In the genomic region with DNA sequence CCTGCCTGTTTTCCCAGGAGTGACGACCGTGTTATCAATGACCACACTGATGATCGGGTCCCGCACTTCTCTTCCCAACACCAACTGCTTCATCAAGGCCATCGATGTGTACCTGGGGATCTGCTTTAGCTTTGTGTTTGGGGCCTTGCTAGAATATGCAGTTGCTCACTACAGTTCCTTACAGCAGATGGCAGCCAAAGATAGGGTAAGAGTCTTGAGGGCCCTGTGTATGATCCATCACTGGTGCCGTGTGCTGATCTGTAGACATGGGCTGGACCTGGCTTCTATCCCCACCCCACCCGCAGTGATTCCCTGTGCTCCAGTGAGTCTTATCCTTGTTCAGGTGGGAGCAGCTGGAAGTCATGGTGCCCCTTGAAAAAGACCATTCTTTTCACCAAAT, we compare ENCODE assay signal across 8 cellular contexts. TPM values are rescaled to one million over a fixed set of nuclear protein-coding genes. Genes with fewer than 3 reads are reported as not detected.
DNase-seq lines count a peak whose midpoint lies in the region; ATAC-seq, FAIRE-seq and TF ChIP-seq lines count a peak whose summit lies in the region.

No MANE protein-coding gene starts in this region.

- no peaks in the 10 kb centered on the region for H3K4me1 ChIP-seq in K562 (replicated peaks in 1 of 2; ENCODE audit: control insufficient read depth in 2 of 2, insufficient read depth in 2 of 2, low read length in 2 of 2)

- no peak overlapping the region for H3K4me2 ChIP-seq in K562 (ENCODE audit: insufficient read depth, low read length)

- DNase-seq in EL (peak; percentile 53), NCI-H1105 treated with DMSO at 0.1 percent for 48 hours (lab: John Stamatoyannopoulos, UW) (peak; percentile 45), K562 (ENCODE audit: extremely low read depth in 1 of 4, low spot score in 3 of 4) (peak in 3 of 4 experiments; percentile 7 to 16 (median 11)), medulla oblongata (ENCODE audit: extremely low spot score) (peak; percentile 76)
- no peak for DNase-seq in effector CD8-positive, alpha-beta T cell (lab: John Stamatoyannopoulos, UW)
- DNase-seq in activated CD4-positive, alpha-beta memory T cell treated with anti-CD3 and anti-CD28 coated beads for 36 hours, result no peak

- 0% methylated on average over 7 of the region's 7 CpGs for WGBS in K562 (ENCODE audit: insufficient coverage, low coverage, missing lambda C conversion rate)

- peak in 1 of 2 experiments; percentile 26; a peak in 1 of 4 replicates for TF ChIP-seq RAD21 in K562 (CRISPR knock-in tag; conservative IDR thresholded peaks at IDR 0.05 in 1 of 2, IDR thresholded peaks at IDR 0.05 in 1 of 2)

- no peak overlapping the region for H3K27ac Mint-ChIP-seq in activated CD4-positive, alpha-beta memory T cell treated with anti-CD3 and anti-CD28 coated beads for 36 hours

- H3K79me2 ChIP-seq in K562 (ENCODE audit: control insufficient read depth, insufficient read depth, low read length), result no peaks in the 10 kb centered on the region

- intact Hi-C loops in K562 (cut with micrococcal nuclease), result no loop called here
- intact Hi-C loops in activated CD4-positive, alpha-beta memory T cell treated with anti-CD3 and anti-CD28 coated beads for 36 hours (cut with micrococcal nuclease), result no loop called here

- H3K4me3 ChIP-seq in K562, result no peak overlapping the region

- TF ChIP-seq POLR2A in K562 (conservative IDR thresholded peaks at IDR 0.05), result no peak

- no peak for TF ChIP-seq EP300 in K562 (IDR thresholded peaks at IDR 0.05; ENCODE audit: low read length)

- CTCF ChIA-PET in K562 (lab: Yijun Ruan, JAX; ENCODE audit: low intra/inter-chr PET ratio), result no interaction called here
- CTCF ChIA-PET in activated CD4-positive, alpha-beta memory T cell treated with anti-CD3 and anti-CD28 coated beads for 36 hours (lab: Charles Lee), result no interaction called here

- no peaks in the 10 kb centered on the region for H3K9me1 ChIP-seq in K562 (ENCODE audit: control insufficient read depth, insufficient read depth, low read length)

- H3K4me3 Mint-ChIP-seq in activated CD4-positive, alpha-beta memory T cell treated with anti-CD3 and anti-CD28 coated beads for 36 hours, result no peak overlapping the region

- ATAC-seq in K562, result no peak
- ATAC-seq in HG03097 (IDR thresholded peaks at IDR 0.05; ENCODE audit: low FRiP score, unreplicated experiment), result no peak
- no peak for ATAC-seq in HG03039 (IDR thresholded peaks at IDR 0.05; ENCODE audit: unreplicated experiment)

- no peak overlapping the region for H3K27ac ChIP-seq in K562 (ENCODE audit: extremely low read depth, low read depth, low read length)

- H3K36me3 Mint-ChIP-seq in activated CD4-positive, alpha-beta memory T cell treated with anti-CD3 and anti-CD28 coated beads for 36 hours, result no peaks in the 10 kb centered on the region

- in situ Hi-C loops in K562 (cut with MboI), result no loop called here

- peak in 1 of 3 experiments; percentile 3; a peak in 1 of 6 replicates for TF ChIP-seq CTCF in K562 (IDR thresholded peaks at IDR 0.05 in 2 of 3, conservative IDR thresholded peaks at IDR 0.05 in 1 of 3; ENCODE audit: insufficient read depth in 2 of 3, low read depth in 1 of 3, low read length in 3 of 3)

- BruUV-seq in K562 (replicated peaks; lab: Mats Ljungman, UMichigan), result no TSS peak

- H4K20me1 ChIP-seq in K562 (replicated peaks; ENCODE audit: control insufficient read depth, insufficient read depth, low read length), result no peaks in the 10 kb centered on the region

- H3K9me3 Mint-ChIP-seq in activated CD4-positive, alpha-beta memory T cell treated with anti-CD3 and anti-CD28 coated beads for 36 hours, result no peaks in the 10 kb centered on the region

- H3K4me1 Mint-ChIP-seq in activated CD4-positive, alpha-beta memory T cell treated with anti-CD3 and anti-CD28 coated beads for 36 hours (ENCODE audit: low read depth), result no peaks in the 10 kb centered on the region

- H3K27me3 ChIP-seq in K562 (ENCODE audit: control insufficient read depth in 2 of 2, insufficient read depth in 2 of 2, low read length in 2 of 2), result no peaks in the 10 kb centered on the region

- no peaks in the 10 kb centered on the region for H3K36me3 ChIP-seq in K562 (ENCODE audit: control insufficient read depth, insufficient read depth, low read length)

- peaks cover 8% of the 10 kb centered on the region for H3K27me3 Mint-ChIP-seq in activated CD4-positive, alpha-beta memory T cell treated with anti-CD3 and anti-CD28 coated beads for 36 hours

- H2AFZ ChIP-seq in K562 (ENCODE audit: low read depth, low read length), result no peak overlapping the region

- no peak overlapping the region for H3K9ac ChIP-seq in K562 (ENCODE audit: insufficient read depth in 1 of 2, low read depth in 2 of 2, low read length in 2 of 2)

- POLR2A ChIA-PET in K562 (lab: Yijun Ruan, JAX), result no interaction called here
- POLR2A ChIA-PET in activated CD4-positive, alpha-beta memory T cell treated with anti-CD3 and anti-CD28 coated beads for 36 hours (lab: Charles Lee), result no interaction called here

- FAIRE-seq in K562 (lab: Jason Lieb, UNC), result no peak

- no peaks in the 10 kb centered on the region for H3K9me3 ChIP-seq in K562 (replicated peaks; ENCODE audit: control insufficient read depth, insufficient read depth, low read depth, low read length)

TF ChIP-seq in K562, 482 proteins besides CTCF, POLR2A, EP300 and RAD21:
- no peak for TF ChIP-seq ZBTB7A (IDR thresholded peaks at IDR 0.05; ENCODE audit: borderline replicate concordance, control insufficient read depth, low read depth, low read length)
- TF ChIP-seq, protein P1, sequence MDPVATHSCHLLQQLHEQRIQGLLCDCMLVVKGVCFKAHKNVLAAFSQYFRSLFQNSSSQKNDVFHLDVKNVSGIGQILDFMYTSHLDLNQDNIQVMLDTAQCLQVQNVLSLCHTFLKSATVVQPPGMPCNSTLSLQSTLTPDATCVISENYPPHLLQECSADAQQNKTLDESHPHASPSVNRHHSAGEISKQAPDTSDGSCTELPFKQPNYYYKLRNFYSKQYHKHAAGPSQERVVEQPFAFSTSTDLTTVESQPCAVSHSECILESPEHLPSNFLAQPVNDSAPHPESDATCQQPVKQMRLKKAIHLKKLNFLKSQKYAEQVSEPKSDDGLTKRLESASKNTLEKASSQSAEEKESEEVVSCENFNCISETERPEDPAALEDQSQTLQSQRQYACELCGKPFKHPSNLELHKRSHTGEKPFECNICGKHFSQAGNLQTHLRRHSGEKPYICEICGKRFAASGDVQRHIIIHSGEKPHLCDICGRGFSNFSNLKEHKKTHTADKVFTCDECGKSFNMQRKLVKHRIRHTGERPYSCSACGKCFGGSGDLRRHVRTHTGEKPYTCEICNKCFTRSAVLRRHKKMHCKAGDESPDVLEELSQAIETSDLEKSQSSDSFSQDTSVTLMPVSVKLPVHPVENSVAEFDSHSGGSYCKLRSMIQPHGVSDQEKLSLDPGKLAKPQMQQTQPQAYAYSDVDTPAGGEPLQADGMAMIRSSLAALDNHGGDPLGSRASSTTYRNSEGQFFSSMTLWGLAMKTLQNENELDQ (CRISPR knock-in tag; IDR thresholded peaks at IDR 0.05; ENCODE audit: borderline replicate concordance), result no peak

RNA-seq across cellular contexts. Expression of a gene that starts 26.0 kb away (rescaled TPM):
- not detected in 2 replicates for total RNA-seq in K562 (2011; cell fraction: chromatin; rRNA removed; ENCODE audit: low replicate concordance)
- total RNA-seq in K562 (2011; cell fraction: nucleolus; rRNA removed), result not detected in 2 replicates
- total RNA-seq in K562 (2011; cell fraction: nucleoplasm; rRNA removed), result not detected in 2 replicates
- total RNA-seq in K562 (2014; rRNA removed) (not detected in 2 replicates), K562 (2014; rRNA removed; fragmentation: Illumina TruSeq; extraction: Trizol) (not detected in 2 replicates), K562 (2015; rRNA removed; fragmentation: Illumina TruSeq; extraction: Trizol) (not detected in 2 replicates), K562 (2021) (0.13 TPM in 1 of 2 replicates, not detected in the other)
- polyA plus RNA-seq in K562 (2011; rRNA removed) (not detected in 2 replicates), K562 (2014; fragmentation: Illumina TruSeq; extraction: Trizol) (not detected in 2 replicates), K562 (2014; fragmentation: Nextera tagmentation; extraction: Ambion mirVana) (not detected), K562 (2014; rRNA removed) (not detected in 2 replicates)
- polyA plus RNA-seq in K562 (2011; cell fraction: cytosol; rRNA removed), result not detected in 2 replicates
- polyA plus RNA-seq in K562 (2011; cell fraction: nucleus; rRNA removed), result not detected in 2 replicates
- polyA plus RNA-seq in K562 (2012), result not detected in 2 replicates
- not detected in 2 replicates for polyA minus RNA-seq in K562 (2011; rRNA and poly(A)+ RNA removed)
- polyA minus RNA-seq in K562 (2011; cell fraction: cytosol; rRNA and poly(A)+ RNA removed), result not detected in 2 replicates
- not detected in 2 replicates for polyA minus RNA-seq in K562 (2011; cell fraction: nucleus; rRNA and poly(A)+ RNA removed)
- total RNA-seq in activated CD4-positive, alpha-beta memory T cell treated with anti-CD3 and anti-CD28 coated beads for 36 hours, result not detected

RNA-seq across cellular contexts. Expression of a gene that starts 52.3 kb away (rescaled TPM):
- total RNA-seq in K562 (2011; cell fraction: chromatin; rRNA removed; ENCODE audit: low replicate concordance), result not detected in 2 replicates
- not detected in 2 replicates for total RNA-seq in K562 (2011; cell fraction: nucleolus; rRNA removed)
- not detected in 2 replicates for total RNA-seq in K562 (2011; cell fraction: nucleoplasm; rRNA removed)
- total RNA-seq in K562 (2014; rRNA removed), result not detected in 2 replicates
- not detected in 2 replicates for total RNA-seq in K562 (2014; rRNA removed; fragmentation: Illumina TruSeq; extraction: Trizol)
- not detected in 2 replicates for total RNA-seq in K562 (2015; rRNA removed; fragmentation: Illumina TruSeq; extraction: Trizol)
- total RNA-seq in K562 (2021), result 0.13 TPM in 1 of 2 replicates, not detected in the other
- not detected in 2 replicates for polyA plus RNA-seq in K562 (2011; rRNA removed)
- polyA plus RNA-seq in K562 (2011; cell fraction: cytosol; rRNA removed), result not detected in 2 replicates
- not detected in 2 replicates for polyA plus RNA-seq in K562 (2011; cell fraction: nucleus; rRNA removed)
- polyA plus RNA-seq in K562 (2012), result not detected in 2 replicates
- polyA plus RNA-seq in K562 (2014; fragmentation: Illumina TruSeq; extraction: Trizol), result not detected in 2 replicates
- polyA plus RNA-seq in K562 (2014; fragmentation: Nextera tagmentation; extraction: Ambion mirVana), result not detected
- not detected in 2 replicates for polyA plus RNA-seq in K562 (2014; rRNA removed)
- not detected in 2 replicates for polyA minus RNA-seq in K562 (2011; rRNA and poly(A)+ RNA removed)
- polyA minus RNA-seq in K562 (2011; cell fraction: cytosol; rRNA and poly(A)+ RNA removed), result not detected in 2 replicates
- polyA minus RNA-seq in K562 (2011; cell fraction: nucleus; rRNA and poly(A)+ RNA removed), result not detected in 2 replicates
- not detected for total RNA-seq in activated CD4-positive, alpha-beta memory T cell treated with anti-CD3 and anti-CD28 coated beads for 36 hours

Comparison
In these comparisons a context has a peak if more than half of its experiments do, and no peak if none do; other contexts are left out.
1. DNase-seq: peak in EL (single experiment), NCI-H1105 treated with DMSO at 0.1 percent for 48 hours (single experiment), K562 (3 of 4) and medulla oblongata (single experiment); none in effector CD8-positive, alpha-beta T cell (single experiment) and activated CD4-positive, alpha-beta memory T cell treated with anti-CD3 and anti-CD28 coated beads for 36 hours (single experiment).